ENCODE assay signal across 31 cellular contexts in the genomic region with DNA sequence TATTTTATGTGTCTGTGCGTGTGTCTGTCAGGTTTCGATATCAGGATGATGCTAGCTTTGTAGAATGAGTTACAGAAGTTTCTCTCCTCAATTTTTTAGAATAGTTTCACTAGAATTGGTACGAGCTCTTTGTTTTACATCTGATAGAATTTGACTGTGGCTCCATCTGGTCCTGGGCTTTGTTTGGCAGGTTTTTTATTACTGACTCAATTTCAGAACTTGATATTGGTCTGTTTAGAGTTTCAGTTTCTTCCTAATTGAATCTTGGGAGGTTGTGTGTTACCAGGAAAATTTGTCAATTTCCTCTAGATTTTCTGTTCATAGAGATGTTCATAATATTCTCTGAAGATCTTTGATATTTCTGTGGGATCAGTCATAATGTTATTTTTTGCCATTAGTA.
"Had no signal": no experiment of that assay in that cellular context is flagged by ENCODE, and none has a peak within 500 bp of the region (broad histone marks: within the 10 kb centered on the region; RNA-seq: fewer than 3 reads in every experiment).

No MANE protein-coding gene starts in this region.

- ATAC-seq: activated CD8-positive, alpha-beta memory T cell treated with anti-CD3 and anti-CD28 coated beads, Interleukin-2, amount 10 ng/mL, durations not matched to agents 7 days and 5 days; activated CD8-positive, alpha-beta T cell treated with anti-CD3 and anti-CD28 coated beads for 36 hours; activated naive CD8-positive, alpha-beta T cell treated with anti-CD3 and anti-CD28 coated beads, Interleukin-2, amount 50 U/mL, for 24 hours; esophagus mucosa had no signal

- H3K27ac ChIP-seq: adrenal gland, breast epithelium, cardiac muscle cell, colonic mucosa had no signal

- H3K4me1 Mint-ChIP-seq: activated CD4-positive, alpha-beta T cell treated with anti-CD3 and anti-CD28 coated beads, Interleukin-2, amount 10 ng/mL, durations not matched to agents 7 days and 5 days; activated CD8-positive, alpha-beta memory T cell treated with anti-CD3 and anti-CD28 coated beads, Interleukin-2, amount 10 ng/mL, durations not matched to agents 7 days and 5 days; activated naive CD4-positive, alpha-beta T cell treated with anti-CD3 and anti-CD28 coated beads, Interleukin-2, amount 50 U/mL, for 24 hours; activated naive CD8-positive, alpha-beta T cell treated with anti-CD3 and anti-CD28 coated beads for 36 hours; activated naive CD8-positive, alpha-beta T cell treated with anti-CD3 and anti-CD28 coated beads, Interleukin-2, amount 50 U/mL, for 24 hours; brain had no signal

- H3K27ac Mint-ChIP-seq: activated CD4-positive, alpha-beta T cell treated with anti-CD3 and anti-CD28 coated beads, Interleukin-2, amount 10 ng/mL, durations not matched to agents 7 days and 5 days; activated CD8-positive, alpha-beta memory T cell treated with anti-CD3 and anti-CD28 coated beads, Interleukin-2, amount 10 ng/mL, durations not matched to agents 7 days and 5 days; activated CD8-positive, alpha-beta T cell treated with anti-CD3 and anti-CD28 coated beads for 36 hours; activated naive CD4-positive, alpha-beta T cell treated with anti-CD3 and anti-CD28 coated beads for 36 hours; activated naive CD4-positive, alpha-beta T cell treated with anti-CD3 and anti-CD28 coated beads, Interleukin-2, amount 50 U/mL, for 24 hours; activated naive CD8-positive, alpha-beta T cell treated with anti-CD3 and anti-CD28 coated beads for 36 hours; activated naive CD8-positive, alpha-beta T cell treated with anti-CD3 and anti-CD28 coated beads, Interleukin-2, amount 50 U/mL, for 24 hours; activated T-helper 1 cell treated with anti-CD3 and anti-CD28 coated beads, Interleukin-12 subunit alpha, Interleukin-12 subunit beta, Interleukin-2, Interleukin-4 antibody, amounts not matched to agents 30 ng/mL and 10 ng/mL and 1 ng/mL, durations not matched to agents 14 hours and 24 hours and 36 hours; activated T-helper 2 cell treated with anti-CD3 and anti-CD28 coated beads, Interferon-gamma antibody, Interleukin-2, Interleukin-4, amounts not matched to agents 10 μg/mL and 5 μg/mL and 100 μg/mL, durations not matched to agents 14 hours and 24 hours and 36 hours had no signal

- H3K36me3 Mint-ChIP-seq: activated CD8-positive, alpha-beta memory T cell treated with anti-CD3 and anti-CD28 coated beads, Interleukin-2, amount 10 ng/mL, durations not matched to agents 7 days and 5 days; activated naive CD4-positive, alpha-beta T cell treated with anti-CD3 and anti-CD28 coated beads, Interleukin-2, amount 50 U/mL, for 24 hours; activated naive CD8-positive, alpha-beta T cell treated with anti-CD3 and anti-CD28 coated beads for 36 hours; brain had no signal

- H3K27me3 Mint-ChIP-seq: activated CD4-positive, alpha-beta T cell treated with anti-CD3 and anti-CD28 coated beads, Interleukin-2, amount 10 ng/mL, durations not matched to agents 7 days and 5 days; activated CD8-positive, alpha-beta memory T cell treated with anti-CD3 and anti-CD28 coated beads, Interleukin-2, amount 10 ng/mL, durations not matched to agents 7 days and 5 days; activated CD8-positive, alpha-beta T cell treated with anti-CD3 and anti-CD28 coated beads for 36 hours; activated naive CD4-positive, alpha-beta T cell treated with anti-CD3 and anti-CD28 coated beads, Interleukin-2, amount 50 U/mL, for 24 hours; activated naive CD8-positive, alpha-beta T cell treated with anti-CD3 and anti-CD28 coated beads for 36 hours; activated naive CD8-positive, alpha-beta T cell treated with anti-CD3 and anti-CD28 coated beads, Interleukin-2, amount 50 U/mL, for 24 hours had no signal

- H3K27me3 ChIP-seq: adrenal gland, breast epithelium, cardiac muscle cell, colonic mucosa had no signal

- H3K36me3 ChIP-seq: adrenal gland, breast epithelium, cardiac muscle cell, colonic mucosa had no signal

- DNase-seq: activated CD4-positive, alpha-beta T cell treated with anti-CD3 and anti-CD28 coated beads for 1 hour; activated CD4-positive, alpha-beta T cell treated with anti-CD3 and anti-CD28 coated beads for 4 hours; activated CD4-positive, alpha-beta T cell treated with anti-CD3 and anti-CD28 coated beads, Interleukin-2, amount 10 ng/mL, durations not matched to agents 7 days and 5 days; activated CD4-positive, alpha-beta T cell treated with anti-CD3 and anti-CD28 coated beads, Interleukin-2, amount 50 U/mL, for 4 hours; activated CD4-positive, CD25-positive, alpha-beta regulatory T cell; activated CD8-positive, alpha-beta memory T cell treated with anti-CD3 and anti-CD28 coated beads, Interleukin-2, amount 10 ng/mL, durations not matched to agents 7 days and 5 days; activated CD8-positive, alpha-beta memory T cell treated with anti-CD3 and anti-CD28 coated beads, Interleukin-2, amount 50 U/mL, for 4 hours; activated CD8-positive, alpha-beta T cell treated with anti-CD3 and anti-CD28 coated beads for 36 hours; activated effector memory CD4-positive, alpha-beta T cell treated with anti-CD3 and anti-CD28 coated beads, Interleukin-2, amount 50 U/mL, for 16 hours; activated naive CD4-positive, alpha-beta T cell treated with anti-CD3 and anti-CD28 coated beads for 36 hours; activated naive CD8-positive, alpha-beta T cell treated with anti-CD3 and anti-CD28 coated beads for 36 hours; activated naive CD8-positive, alpha-beta T cell treated with anti-CD3 and anti-CD28 coated beads, Interleukin-2, amount 50 U/mL, for 24 hours; activated T-cell treated with anti-CD3 and anti-CD28 coated beads, Interleukin-2, amount 50 U/mL, for 1 hour; activated T-cell treated with anti-CD3 and anti-CD28 coated beads, Interleukin-2, amount 50 U/mL, for 48 hours; adrenal gland; amygdala; aorta; central memory CD4-positive, alpha-beta T cell; cerebellar nuclear complex; colonic mucosa; effector CD8-positive, alpha-beta T cell; foreskin fibroblast; head of caudate nucleus had no signal

- H3K9me3 Mint-ChIP-seq: activated naive CD4-positive, alpha-beta T cell treated with anti-CD3 and anti-CD28 coated beads, Interleukin-2, amount 50 U/mL, for 24 hours; activated naive CD8-positive, alpha-beta T cell treated with anti-CD3 and anti-CD28 coated beads, Interleukin-2, amount 50 U/mL, for 24 hours; activated T-helper 1 cell treated with anti-CD3 and anti-CD28 coated beads, Interleukin-12 subunit alpha, Interleukin-12 subunit beta, Interleukin-2, Interleukin-4 antibody, amounts not matched to agents 30 ng/mL and 10 ng/mL and 1 ng/mL, durations not matched to agents 14 hours and 24 hours and 36 hours; activated T-helper 2 cell treated with anti-CD3 and anti-CD28 coated beads, Interferon-gamma antibody, Interleukin-2, Interleukin-4, amounts not matched to agents 10 μg/mL and 5 μg/mL and 100 μg/mL, durations not matched to agents 14 hours and 24 hours and 36 hours had no signal

- FAIRE-seq: frontal cortex had no signal

- H3K9me3 ChIP-seq: adrenal gland, colonic mucosa had no signal

- H3K4me3 Mint-ChIP-seq: activated CD4-positive, alpha-beta T cell treated with anti-CD3 and anti-CD28 coated beads, Interleukin-2, amount 10 ng/mL, durations not matched to agents 7 days and 5 days; activated CD8-positive, alpha-beta memory T cell treated with anti-CD3 and anti-CD28 coated beads, Interleukin-2, amount 10 ng/mL, durations not matched to agents 7 days and 5 days; activated CD8-positive, alpha-beta T cell treated with anti-CD3 and anti-CD28 coated beads for 36 hours; activated naive CD4-positive, alpha-beta T cell treated with anti-CD3 and anti-CD28 coated beads for 36 hours; activated naive CD4-positive, alpha-beta T cell treated with anti-CD3 and anti-CD28 coated beads, Interleukin-2, amount 50 U/mL, for 24 hours; activated naive CD8-positive, alpha-beta T cell treated with anti-CD3 and anti-CD28 coated beads for 36 hours; activated naive CD8-positive, alpha-beta T cell treated with anti-CD3 and anti-CD28 coated beads, Interleukin-2, amount 50 U/mL, for 24 hours; activated T-helper 1 cell treated with anti-CD3 and anti-CD28 coated beads, Interleukin-12 subunit alpha, Interleukin-12 subunit beta, Interleukin-2, Interleukin-4 antibody, amounts not matched to agents 30 ng/mL and 10 ng/mL and 1 ng/mL, durations not matched to agents 14 hours and 24 hours and 36 hours; brain had no signal

- H3K4me3 ChIP-seq: adrenal gland, breast epithelium, cardiac muscle cell, colonic mucosa had no signal

- H3K4me1 ChIP-seq: adrenal gland, breast epithelium, colonic mucosa had no signal
